ENCODE assay signal across 1 cellular context in the genomic region with DNA sequence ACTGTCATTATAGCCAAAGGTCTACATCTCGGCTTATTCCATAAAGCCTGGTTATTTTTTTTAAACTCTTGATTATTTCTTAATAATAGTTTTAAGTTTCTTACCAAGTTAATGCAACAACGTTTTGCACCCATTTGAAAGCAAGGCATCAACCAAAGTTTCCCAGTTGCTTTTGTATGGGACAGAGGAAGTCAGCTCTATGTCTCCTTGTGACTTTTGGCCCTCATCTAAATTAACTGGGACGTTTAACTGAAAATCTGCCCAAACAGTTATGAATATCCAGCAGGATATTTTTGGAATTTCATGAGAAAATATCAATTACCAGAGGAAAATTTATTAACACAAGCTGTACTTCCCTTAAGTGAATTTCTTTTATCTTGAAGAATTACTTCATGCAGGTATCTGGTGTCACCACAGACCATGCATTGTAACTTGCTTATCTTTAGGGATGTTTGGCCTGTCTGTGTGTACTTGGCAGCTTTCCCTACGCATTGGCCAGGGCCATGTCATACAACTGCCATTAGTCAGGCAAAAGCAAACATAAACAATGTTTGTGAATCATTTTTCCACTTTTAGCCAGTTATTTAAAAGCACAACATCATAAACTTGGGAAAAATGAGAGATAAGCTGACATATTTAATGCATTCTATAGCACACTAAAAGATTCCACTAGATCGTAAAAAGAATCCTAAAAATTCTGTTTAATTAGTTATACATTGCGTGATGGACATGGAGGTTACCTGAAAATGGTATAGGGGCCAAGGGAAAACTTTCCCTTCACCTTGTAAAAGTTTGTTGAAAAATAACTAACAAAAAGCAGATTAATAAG.
A peak's percentile ranks its signal among the peaks of the same experiment; 100 is the strongest.
TF ChIP-seq lines count a peak whose summit lies in the region.

No MANE protein-coding gene starts in this region.

TF ChIP-seq in HEK293, 187 proteins besides CTCF, POLR2A, EP300 and RAD21 (continued from another document and continues in another):
- peak; percentile 95 for TF ChIP-seq BCL11A (tag by site-specific recombination; IDR thresholded peaks at IDR 0.05; ENCODE audit: low read depth)
- no peak for TF ChIP-seq ZNF157 (tag by site-specific recombination; IDR thresholded peaks at IDR 0.05)
- TF ChIP-seq ZNF426 (tag by site-specific recombination; IDR thresholded peaks at IDR 0.05) = no peak
- no peak for TF ChIP-seq ZNF121 (tag by site-specific recombination; IDR thresholded peaks at IDR 0.05)
- TF ChIP-seq ZNF830 (tag by site-specific recombination; IDR thresholded peaks at IDR 0.05; ENCODE audit: low read depth) = no peak
- TF ChIP-seq ZNF274 (IDR thresholded peaks at IDR 0.05; ENCODE audit: low read length) = no peak
- TF ChIP-seq ZNF274 (tag by site-specific recombination; IDR thresholded peaks at IDR 0.05; ENCODE audit: borderline replicate concordance) = no peak
- TF ChIP-seq PRDM6 (tag by site-specific recombination; IDR thresholded peaks at IDR 0.05) = peak; percentile 98
- TF ChIP-seq ZFP37 (tag by site-specific recombination; IDR thresholded peaks at IDR 0.05) = peak; percentile 50; the same call in 1 of the 2 replicates
- TF ChIP-seq SP2 (tag by site-specific recombination; IDR thresholded peaks at IDR 0.05) = 0 out of 2 replicates have a peak, but pooled peaks have one; percentile 15
- no peak for TF ChIP-seq ELK4 (IDR thresholded peaks at IDR 0.05; ENCODE audit: borderline replicate concordance, low read depth, low read length)
- TF ChIP-seq REPIN1 (tag by site-specific recombination; IDR thresholded peaks at IDR 0.05; ENCODE audit: low read depth) = no peak
- TF ChIP-seq ZNF24 (tag by site-specific recombination; IDR thresholded peaks at IDR 0.05) = peak; percentile 92
- no peak for TF ChIP-seq ZNF112 (tag by site-specific recombination; IDR thresholded peaks at IDR 0.05)
- no peak for TF ChIP-seq ZNF311 (tag by site-specific recombination; IDR thresholded peaks at IDR 0.05; ENCODE audit: borderline replicate concordance)
- no peak for TF ChIP-seq SETDB1 (IDR thresholded peaks at IDR 0.05; ENCODE audit: insufficient read length, low read length)
- no peak for TF ChIP-seq ZNF768 (tag by site-specific recombination; IDR thresholded peaks at IDR 0.05)
- no peak for TF ChIP-seq ZNF571 (tag by site-specific recombination; IDR thresholded peaks at IDR 0.05)
- TF ChIP-seq PRDM10 (tag by site-specific recombination; IDR thresholded peaks at IDR 0.05) = no peak; the same call in 1 of the 2 replicates
- TF ChIP-seq MYNN (tag by site-specific recombination; IDR thresholded peaks at IDR 0.05; ENCODE audit: borderline replicate concordance) = no peak
- TF ChIP-seq ZNF654 (tag by site-specific recombination; IDR thresholded peaks at IDR 0.05; ENCODE audit: low read depth) = 0 out of 2 replicates have a peak, but pooled peaks have one; percentile 14
- no peak for TF ChIP-seq PBX3 (CRISPR knock-in tag; IDR thresholded peaks at IDR 0.05)
- no peak for TF ChIP-seq ZNF530 (tag by site-specific recombination; IDR thresholded peaks at IDR 0.05; ENCODE audit: low read depth)
- peak; percentile 97 for TF ChIP-seq INSM2 (tag by site-specific recombination; IDR thresholded peaks at IDR 0.05)
- no peak for TF ChIP-seq ZBTB11 (tag by site-specific recombination; conservative IDR thresholded peaks at IDR 0.05; ENCODE audit: low read depth)
- TF ChIP-seq ZSCAN30 (tag by site-specific recombination; IDR thresholded peaks at IDR 0.05) = no peak; the same call in 1 of the 2 replicates
- TF ChIP-seq FEZF1 (tag by site-specific recombination; IDR thresholded peaks at IDR 0.05) = peak; percentile 99
- no peak for TF ChIP-seq ZNF341 (tag by site-specific recombination; IDR thresholded peaks at IDR 0.05; ENCODE audit: low read depth)
- peak; percentile 89; the same call in 1 of the 2 replicates for TF ChIP-seq KLF8 (tag by site-specific recombination; IDR thresholded peaks at IDR 0.05)
- no peak for TF ChIP-seq ZNF266 (tag by site-specific recombination; IDR thresholded peaks at IDR 0.05; ENCODE audit: low read depth)
- TF ChIP-seq ZNF138 (tag by site-specific recombination; IDR thresholded peaks at IDR 0.05; ENCODE audit: borderline replicate concordance) = no peak
- TF ChIP-seq ZNF404 (tag by site-specific recombination; IDR thresholded peaks at IDR 0.05) = no peak
- TF ChIP-seq PRDM4 (tag by site-specific recombination; IDR thresholded peaks at IDR 0.05) = peak; percentile 89
- no peak for TF ChIP-seq ZNF211 (tag by site-specific recombination; IDR thresholded peaks at IDR 0.05; ENCODE audit: low read depth)
- TF ChIP-seq KLF17 (tag by site-specific recombination; IDR thresholded peaks at IDR 0.05) = peak; percentile 95
- TF ChIP-seq ZNF548 (tag by site-specific recombination; IDR thresholded peaks at IDR 0.05) = no peak
- TF ChIP-seq, protein P1, sequence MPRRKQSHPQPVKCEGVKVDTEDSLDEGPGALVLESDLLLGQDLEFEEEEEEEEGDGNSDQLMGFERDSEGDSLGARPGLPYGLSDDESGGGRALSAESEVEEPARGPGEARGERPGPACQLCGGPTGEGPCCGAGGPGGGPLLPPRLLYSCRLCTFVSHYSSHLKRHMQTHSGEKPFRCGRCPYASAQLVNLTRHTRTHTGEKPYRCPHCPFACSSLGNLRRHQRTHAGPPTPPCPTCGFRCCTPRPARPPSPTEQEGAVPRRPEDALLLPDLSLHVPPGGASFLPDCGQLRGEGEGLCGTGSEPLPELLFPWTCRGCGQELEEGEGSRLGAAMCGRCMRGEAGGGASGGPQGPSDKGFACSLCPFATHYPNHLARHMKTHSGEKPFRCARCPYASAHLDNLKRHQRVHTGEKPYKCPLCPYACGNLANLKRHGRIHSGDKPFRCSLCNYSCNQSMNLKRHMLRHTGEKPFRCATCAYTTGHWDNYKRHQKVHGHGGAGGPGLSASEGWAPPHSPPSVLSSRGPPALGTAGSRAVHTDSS (tag by site-specific recombination; IDR thresholded peaks at IDR 0.05) = 0 out of 2 replicates have a peak, but pooled peaks have one; percentile 32
- TF ChIP-seq ZNF792 (tag by site-specific recombination; IDR thresholded peaks at IDR 0.05) = 0 out of 2 replicates have a peak, but pooled peaks have one; percentile 60
